Comparison of ENCODE assay signal across 18 cellular contexts in the genomic region with DNA sequence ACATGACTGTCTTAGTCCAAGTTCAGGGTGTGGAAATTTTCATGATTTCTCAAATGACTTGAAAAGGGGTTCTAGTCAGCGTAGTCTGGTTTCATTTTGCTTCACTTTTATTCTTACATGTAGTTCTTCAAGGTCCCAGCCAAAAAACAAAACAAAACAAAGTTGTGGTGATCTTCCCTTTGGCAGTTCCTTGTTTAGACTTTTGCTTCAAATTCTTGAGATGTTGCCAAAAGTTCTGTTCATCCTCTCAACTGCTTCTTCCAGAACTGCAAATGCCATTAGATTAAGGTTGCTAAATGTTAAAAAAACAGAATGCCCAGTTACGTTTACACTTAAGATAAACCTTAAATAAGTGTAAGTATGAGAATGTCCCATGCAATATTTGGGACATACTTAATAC.
"Had no signal": no experiment of that assay in that cellular context is flagged by ENCODE, and none has a peak within 500 bp of the region (broad histone marks: within the 10 kb centered on the region; RNA-seq: fewer than 3 reads in every experiment).

No MANE protein-coding gene starts in this region.

- H3K27me3 ChIP-seq: colonic mucosa, right lobe of liver, stomach, thyroid gland had no signal

- H3K27me3 Mint-ChIP-seq: natural killer cell treated with Interleukin-12 subunit alpha and Interleukin-12 subunit beta and Interleukin-15 and Interleukin-18, amount 100 ng/mL, for 72 hours; T-helper 17 cell had no signal

- H3K36me3 ChIP-seq: colonic mucosa, prostate gland, right lobe of liver, stomach, thyroid gland had no signal

- H3K9me3 Mint-ChIP-seq: WTC11 had no signal

- H3K4me1 Mint-ChIP-seq: T-helper 17 cell, WTC11 had no signal

- H3K4me3 Mint-ChIP-seq: natural killer cell treated with Interleukin-12 subunit alpha and Interleukin-12 subunit beta and Interleukin-15 and Interleukin-18, amount 100 ng/mL, for 72 hours; T-helper 17 cell; WTC11 had no signal

- H3K9me3 ChIP-seq: colonic mucosa, prostate gland, right lobe of liver, stomach, thyroid gland had no signal

- FAIRE-seq: urothelium cell line had no signal

- H3K4me3 ChIP-seq: colonic mucosa, prostate gland, right lobe of liver, stomach, thyroid gland had no signal

- H3K4me1 ChIP-seq: colonic mucosa, prostate gland, right lobe of liver, stomach, thyroid gland had no signal

- DNase-seq: activated CD4-positive, alpha-beta T cell treated with anti-CD3 and anti-CD28 coated beads, Interleukin-2, amount 50 U/mL, for 1 hour; activated naive CD4-positive, alpha-beta T cell treated with anti-CD3 and anti-CD28 coated beads, Interleukin-2, amount 50 U/mL, for 16 hours; activated T-cell treated with anti-CD3 and anti-CD28 coated beads for 4 hours; amniotic stem cell; colonic mucosa; effector CD4-positive, alpha-beta T cell; glutamatergic neuron; nucleus accumbens; right lobe of liver; stimulated activated CD4-positive, alpha-beta T cell treated with anti-CD3 and anti-CD28 coated beads, Interleukin-4, amount 100 ng/mL, for 1 hour; stomach; T-helper 17 cell; thyroid gland had no signal

- H3K27ac ChIP-seq: colonic mucosa, prostate gland, right lobe of liver, stomach, thyroid gland had no signal

- H3K36me3 Mint-ChIP-seq: WTC11 had no signal

- H3K27ac Mint-ChIP-seq: activated T-helper 2 cell treated with anti-CD3 and anti-CD28 coated beads, Interferon-gamma antibody, Interleukin-2, Interleukin-4, amounts not matched to agents 10 μg/mL and 5 μg/mL and 100 μg/mL, durations not matched to agents 14 hours and 24 hours and 36 hours; natural killer cell treated with Interleukin-12 subunit alpha and Interleukin-12 subunit beta and Interleukin-15 and Interleukin-18, amount 100 ng/mL, for 72 hours; T-helper 17 cell; WTC11 had no signal
